ENCODE assay signal across 23 cellular contexts in the genomic region with DNA sequence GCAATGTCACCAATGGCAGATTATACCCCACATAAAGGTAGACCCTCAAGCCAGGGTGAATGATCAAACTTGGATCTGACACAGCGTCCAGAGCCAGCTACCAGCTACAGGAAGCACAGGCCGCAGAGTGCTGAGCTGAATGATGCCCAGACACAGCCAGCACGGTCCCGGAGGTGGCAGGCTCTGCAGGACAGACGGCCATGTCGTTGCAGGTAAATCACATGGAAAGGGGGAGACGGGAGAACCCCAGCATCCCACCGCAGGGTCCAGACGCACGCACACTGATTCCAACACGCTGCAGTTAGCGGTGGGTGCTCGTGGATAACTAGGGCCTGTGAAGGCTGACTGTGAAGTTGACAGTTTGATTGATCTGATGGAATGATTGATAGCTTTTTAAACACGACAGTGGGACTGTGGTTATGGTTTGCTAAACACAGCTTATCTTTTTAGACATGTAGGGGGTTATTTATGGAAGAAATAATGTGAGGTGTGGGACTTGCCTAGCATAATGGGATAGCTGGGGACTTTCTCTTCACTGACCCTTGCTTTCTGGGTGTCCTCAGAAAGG.
A peak's percentile ranks its signal among the peaks of the same experiment; 100 is the strongest.
DNase-seq lines count a peak whose midpoint lies in the region; ATAC-seq and TF ChIP-seq lines count a peak whose summit lies in the region.
"Had no signal": no experiment of that assay in that cellular context is flagged by ENCODE, and none has a peak within 500 bp of the region (broad histone marks: within the 10 kb centered on the region; RNA-seq: fewer than 3 reads in every experiment).

No MANE protein-coding gene starts in this region.

- H4K20me1 ChIP-seq in smooth muscle cell (ENCODE audit: low read depth), result no peaks in the 10 kb centered on the region
- H4K20me1 ChIP-seq: BLaER1 treated with 17β-estradiol and CSF1 and Interleukin-3, amounts not matched to agents 10 nM and 100 nM had no signal

- H3K4ac ChIP-seq in mesendoderm (ENCODE audit: low read depth, low read length), result no peak overlapping the region

- intact Hi-C loops in CD14-positive monocyte (cut with micrococcal nuclease), result no loop called here
- intact Hi-C loops in posterior vena cava (cut with DNase I), result no loop called here

- no peak overlapping the region for H3K4me2 ChIP-seq in mesendoderm (ENCODE audit: low read length)
- no peak overlapping the region for H3K4me2 ChIP-seq in smooth muscle cell

- H3K36me3 Mint-ChIP-seq in CD14-positive monocyte, result no peaks in the 10 kb centered on the region
- no peaks in the 10 kb centered on the region for H3K36me3 Mint-ChIP-seq in glutamatergic neuron (ENCODE audit: unreplicated experiment)
- no peaks in the 10 kb centered on the region for H3K36me3 Mint-ChIP-seq in T-cell
- H3K36me3 Mint-ChIP-seq: CD8-positive, alpha-beta T cell had no signal

- CTCF ChIA-PET in HEK293T (lab: Yijun Ruan, JAX), result no interaction called here
- CTCF ChIA-PET in T-cell (lab: Charles Lee), result no interaction called here

- H3K79me1 ChIP-seq in mesendoderm (ENCODE audit: low read length), result no peaks in the 10 kb centered on the region

- H3K36me3 ChIP-seq in mesendoderm (ENCODE audit: control insufficient read depth, insufficient read depth, low read length), result no peaks in the 10 kb centered on the region
- H3K36me3 ChIP-seq in smooth muscle cell (ENCODE audit: low read depth), result no peaks in the 10 kb centered on the region
- H3K36me3 ChIP-seq: BLaER1 treated with 17β-estradiol and CSF1 and Interleukin-3, amounts not matched to agents 10 nM and 100 nM had no signal

- DNase-seq in CD14-positive monocyte (ENCODE audit: low spot score) (peak; percentile 22), HEK293T (ENCODE audit: extremely low spot score) (no peak), glutamatergic neuron (peak; percentile 8), posterior vena cava (ENCODE audit: low spot score) (peak; percentile 64), foreskin melanocyte (no peak), mesendoderm (no peak), T-cell (no peak), smooth muscle cell (lab: John Stamatoyannopoulos, UW; ENCODE audit: unreplicated experiment) (no peak)
- DNase-seq: DND-41, H9, KG1, NCI-H1105, NCI-H1694, NCI-H2081 treated with DMSO at 0.1 percent for 48 hours, NCI-H2171 treated with DMSO at 0.1 percent for 48 hours, NCI-H446, NCI-H526 treated with DMSO at 0.1 percent for 48 hours, OCI-M1, SHP77 treated with DMSO at 0.1 percent for 48 hours had no signal

- H2BK15ac ChIP-seq in mesendoderm (replicated peaks; ENCODE audit: low read depth), result no peak overlapping the region

- no peak overlapping the region for H3K9ac ChIP-seq in mesendoderm (ENCODE audit: low read length)
- H3K9ac ChIP-seq in smooth muscle cell (ENCODE audit: low read depth), result no peak overlapping the region
- H3K9ac ChIP-seq: BLaER1 treated with 17β-estradiol and CSF1 and Interleukin-3, amounts not matched to agents 10 nM and 100 nM had no signal

- ATAC-seq in T-cell (replicated peaks in 1 of 4), result no peak
- ATAC-seq: CD8-positive, alpha-beta T cell; GM12878 had no signal

- H3K27ac ChIP-seq in mesendoderm (ENCODE audit: low read depth, low read length) (no peak overlapping the region), smooth muscle cell (ENCODE audit: low read depth) (no peak overlapping the region)
- H3K27ac ChIP-seq: BLaER1 treated with 17β-estradiol and CSF1 and Interleukin-3, amounts not matched to agents 10 nM and 100 nM; SK-N-MC had no signal

- H2AK5ac ChIP-seq in mesendoderm (ENCODE audit: low read length), result no peak overlapping the region

- no peak overlapping the region for H4K5ac ChIP-seq in mesendoderm (ENCODE audit: low read length)

- TF ChIP-seq CTCF in CD14-positive monocyte (IDR thresholded peaks at IDR 0.05), result no peak
- TF ChIP-seq CTCF in glutamatergic neuron (IDR thresholded peaks at IDR 0.05; ENCODE audit: partially characterized antibody, unreplicated experiment), result no peak
- TF ChIP-seq CTCF in smooth muscle cell (IDR thresholded peaks at IDR 0.05; ENCODE audit: borderline replicate concordance, insufficient read depth, poor library complexity, severe bottlenecking), result no peak

- no peak overlapping the region for H3K4me3 ChIP-seq in mesendoderm (ENCODE audit: low read length)
- no peak overlapping the region for H3K4me3 ChIP-seq in smooth muscle cell
- H3K4me3 ChIP-seq: BLaER1 treated with 17β-estradiol and CSF1 and Interleukin-3, amounts not matched to agents 10 nM and 100 nM; GM12878 had no signal

- no peak overlapping the region for H2BK120ac ChIP-seq in mesendoderm (ENCODE audit: low read depth, low read length)

- H2BK5ac ChIP-seq in mesendoderm (ENCODE audit: low read length), result no peak overlapping the region

- no peak overlapping the region for H4K8ac ChIP-seq in mesendoderm (ENCODE audit: low read depth, low read length)

- H3K4me1 Mint-ChIP-seq in CD14-positive monocyte (peaks cover 5% of the 10 kb centered on the region), glutamatergic neuron (ENCODE audit: low read depth, unreplicated experiment) (no peaks in the 10 kb centered on the region), T-cell (no peaks in the 10 kb centered on the region)

- no peaks in the 10 kb centered on the region for H3K9me3 ChIP-seq in smooth muscle cell (replicated peaks; ENCODE audit: low read depth)
- H3K9me3 ChIP-seq: BLaER1 treated with 17β-estradiol and CSF1 and Interleukin-3, amounts not matched to agents 10 nM and 100 nM had no signal

- WGBS in mesendoderm (ENCODE audit: extremely low coverage, insufficient coverage, low lambda C conversion rate), result no CpG with 5 or more reads among the region's 14 CpGs
- WGBS in smooth muscle cell (ENCODE audit: low lambda C conversion rate), result 93% methylated on average over 14 of the region's 14 CpGs

- H3K4me3 Mint-ChIP-seq in CD14-positive monocyte (no peak overlapping the region), glutamatergic neuron (ENCODE audit: unreplicated experiment) (no peak overlapping the region), T-cell (no peak overlapping the region)
- H3K4me3 Mint-ChIP-seq: CD8-positive, alpha-beta T cell; H9 had no signal

- no peak overlapping the region for H3K18ac ChIP-seq in mesendoderm (ENCODE audit: low read length)

- no peak overlapping the region for H3K23ac ChIP-seq in mesendoderm (ENCODE audit: low read length)

- no peak overlapping the region for H2AFZ ChIP-seq in smooth muscle cell (ENCODE audit: low read depth)

- POLR2A ChIA-PET in HEK293T (lab: Yijun Ruan, JAX) (no interaction called here), T-cell (lab: Charles Lee) (interaction anchor here in 1 of 2 donors (0.7 kb wide), 1 partner anchor 307 kb away, joined by 3 read pairs; no protein-coding TSS in a partner anchor)

- H3K27me3 ChIP-seq in mesendoderm (ENCODE audit: insufficient read depth, low read length, poor library complexity) (no peaks in the 10 kb centered on the region), smooth muscle cell (ENCODE audit: low read depth) (peaks cover 7% of the 10 kb centered on the region)
- H3K27me3 ChIP-seq: BLaER1 treated with 17β-estradiol and CSF1 and Interleukin-3, amounts not matched to agents 10 nM and 100 nM had no signal

- H3K27me3 Mint-ChIP-seq in CD14-positive monocyte (ENCODE audit: low read depth in 3 of 3) (peaks cover 3 to 12% (median 6%) of the 10 kb centered on the region in 3 donors), glutamatergic neuron (ENCODE audit: unreplicated experiment) (no peaks in the 10 kb centered on the region), T-cell (peaks cover 6 to 13% of the 10 kb centered on the region in 2 donors)

- H3K56ac ChIP-seq in mesendoderm (ENCODE audit: low read length), result no peak overlapping the region

- no peaks in the 10 kb centered on the region for H3K4me1 ChIP-seq in mesendoderm (ENCODE audit: control insufficient read depth, low read depth, low read length)
- H3K4me1 ChIP-seq in smooth muscle cell (ENCODE audit: low read depth), result no peaks in the 10 kb centered on the region

- H3K79me2 ChIP-seq in mesendoderm (ENCODE audit: control insufficient read depth, insufficient read depth, low read length) (no peaks in the 10 kb centered on the region), smooth muscle cell (ENCODE audit: low read depth) (no peaks in the 10 kb centered on the region)

- H3K9me3 Mint-ChIP-seq in CD14-positive monocyte (no peaks in the 10 kb centered on the region), glutamatergic neuron (ENCODE audit: unreplicated experiment) (no peaks in the 10 kb centered on the region), T-cell (no peaks in the 10 kb centered on the region)
- H3K9me3 Mint-ChIP-seq: CD8-positive, alpha-beta T cell; H9 had no signal

- H3F3A ChIP-seq in smooth muscle cell (ENCODE audit: low read depth), result no peaks in the 10 kb centered on the region

- no peak overlapping the region for H3K27ac Mint-ChIP-seq in CD14-positive monocyte
- H3K27ac Mint-ChIP-seq in glutamatergic neuron (ENCODE audit: unreplicated experiment), result no peak overlapping the region
- no peak overlapping the region for H3K27ac Mint-ChIP-seq in T-cell
- H3K27ac Mint-ChIP-seq: CD8-positive, alpha-beta T cell; H9 had no signal

TF ChIP-seq in HEK293T, 16 proteins besides CTCF, POLR2A, EP300 and RAD21:
- TF ChIP-seq NFRKB (IDR thresholded peaks at IDR 0.05) (no peak), SUZ12 (IDR thresholded peaks at IDR 0.05) (no peak), LEF1 (IDR thresholded peaks at IDR 0.05; ENCODE audit: borderline replicate concordance) (no peak), ARNT (IDR thresholded peaks at IDR 0.05) (no peak), FOXA1 (IDR thresholded peaks at IDR 0.05) (no peak)
- TF ChIP-seq, protein P1, sequence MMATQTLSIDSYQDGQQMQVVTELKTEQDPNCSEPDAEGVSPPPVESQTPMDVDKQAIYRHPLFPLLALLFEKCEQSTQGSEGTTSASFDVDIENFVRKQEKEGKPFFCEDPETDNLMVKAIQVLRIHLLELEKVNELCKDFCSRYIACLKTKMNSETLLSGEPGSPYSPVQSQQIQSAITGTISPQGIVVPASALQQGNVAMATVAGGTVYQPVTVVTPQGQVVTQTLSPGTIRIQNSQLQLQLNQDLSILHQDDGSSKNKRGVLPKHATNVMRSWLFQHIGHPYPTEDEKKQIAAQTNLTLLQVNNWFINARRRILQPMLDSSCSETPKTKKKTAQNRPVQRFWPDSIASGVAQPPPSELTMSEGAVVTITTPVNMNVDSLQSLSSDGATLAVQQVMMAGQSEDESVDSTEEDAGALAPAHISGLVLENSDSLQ (IDR thresholded peaks at IDR 0.05), result peak; percentile 87

Comparison
In these comparisons a context has a peak if more than half of its experiments do, and no peak if none do; other contexts are left out.
1. DNase-seq: peak in CD14-positive monocyte (single experiment), glutamatergic neuron (single experiment) and posterior vena cava (single experiment); none in HEK293T (single experiment), foreskin melanocyte (single experiment), mesendoderm (single experiment), T-cell (0 of 34) and smooth muscle cell (single experiment).